In genomic region chr6:136604328-136604825, GRCh38 we compare ENCODE assay signal across 20 cellular contexts.
"Had no signal": no experiment of that assay in that cellular context is flagged by ENCODE, and none has a peak within 500 bp of the region (broad histone marks: within the 10 kb centered on the region; RNA-seq: fewer than 3 reads in every experiment).

No MANE protein-coding gene starts in this region.

- H3K36me3 ChIP-seq: colonic mucosa, neural progenitor cell had no signal

- H3K4me3 ChIP-seq: colonic mucosa, esophagus squamous epithelium, heart left ventricle, lower lobe of right lung, neural progenitor cell, psoas muscle, tibial nerve had no signal

- H3K27ac ChIP-seq: colonic mucosa, esophagus squamous epithelium, lower lobe of right lung, neural progenitor cell, psoas muscle, tibial nerve had no signal

- H3K9me3 ChIP-seq: colonic mucosa, esophagus squamous epithelium, heart left ventricle, lower lobe of right lung, psoas muscle, tibial nerve had no signal

- ATAC-seq: activated CD4-positive, alpha-beta T cell treated with anti-CD3 and anti-CD28 coated beads for 36 hours; left lobe of liver; lower lobe of right lung; naive thymus-derived CD4-positive, alpha-beta T cell; psoas muscle had no signal

- H3K4me1 ChIP-seq: neural progenitor cell had no signal

- DNase-seq: activated B cell treated with CpG ODN at 0.5 μM for 24 hours; activated CD4-positive, alpha-beta T cell treated with anti-CD3 and anti-CD28 coated beads for 36 hours; activated CD4-positive, alpha-beta T cell treated with anti-CD3 and anti-CD28 coated beads, Interleukin-2, amount 50 U/mL, for 48 hours; activated naive CD4-positive, alpha-beta T cell treated with Interleukin-2 at 50 U/mL for 16 hours; activated naive CD8-positive, alpha-beta T cell treated with anti-CD3 and anti-CD28 coated beads for 36 hours; activated T-cell treated with anti-CD3 and anti-CD28 coated beads, Interleukin-2, amount 50 U/mL, for 48 hours; amniotic stem cell; colonic mucosa; esophagus squamous epithelium; heart left ventricle; lower lobe of right lung; naive thymus-derived CD4-positive, alpha-beta T cell; psoas muscle; stimulated activated CD4-positive, alpha-beta T cell treated with anti-CD3 and anti-CD28 coated beads, Interleukin-1b, Interleukin-23, amount 100 ng/mL, for 48 hours; substantia nigra; T-helper 1 cell; T-helper 9 cell had no signal

- H3K27me3 ChIP-seq: colonic mucosa, esophagus squamous epithelium, heart left ventricle, neural progenitor cell, tibial nerve had no signal
